8 cellular contexts compared by ENCODE assay signal in the genomic region with DNA sequence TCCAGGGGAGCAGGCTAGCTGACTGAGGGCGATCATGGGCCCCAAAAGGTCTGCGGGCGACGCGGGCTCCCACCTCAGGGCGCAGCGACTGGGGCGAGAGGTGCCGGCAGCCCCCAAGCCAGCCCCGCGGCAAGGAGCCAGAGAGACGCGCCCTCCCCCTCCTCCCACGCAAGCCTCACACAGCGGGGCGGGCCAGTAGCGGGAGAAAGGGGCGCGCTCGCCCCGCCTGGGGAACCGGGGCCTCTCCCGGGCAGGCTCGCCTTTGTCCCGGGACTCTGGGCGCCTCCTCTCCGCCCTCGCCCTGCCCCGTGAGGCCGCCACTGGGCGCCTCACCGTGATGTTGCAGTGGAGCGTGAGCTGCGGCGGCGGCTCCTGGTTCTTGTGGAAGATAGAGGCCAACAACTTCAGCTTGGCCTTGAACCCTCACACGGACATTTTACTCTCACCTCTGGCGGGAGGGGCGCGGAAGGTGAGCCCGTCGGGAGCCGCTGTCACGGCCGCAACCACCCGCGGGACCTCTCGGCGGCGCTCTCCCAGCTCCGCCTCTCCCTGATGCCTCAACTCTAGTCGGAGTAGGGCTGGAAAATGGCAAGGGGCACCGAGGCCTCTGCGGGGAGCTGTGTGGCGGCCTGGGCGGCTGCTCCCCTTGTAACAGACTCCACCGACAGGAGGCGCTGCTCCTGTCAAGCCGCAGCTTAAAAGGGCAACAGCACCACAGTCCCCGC.
DNase-seq lines count a peak whose midpoint lies in the region; ATAC-seq and TF ChIP-seq lines count a peak whose summit lies in the region.
"Not testable (repeated sequence)": the region's sequence is repeated elsewhere in the genome, so short reads cannot be mapped to it uniquely, and the experiment has no call there.

No MANE protein-coding gene starts in this region.

- not testable (repeated sequence) for H3K4me3 Mint-ChIP-seq in CD4-positive, CD25-positive, alpha-beta regulatory T cell; T-helper 2 cell treated with Interferon-gamma antibody and Interleukin-4, amounts not matched to agents 5 μg/mL and 100 μg/mL, for 36 hours

- not testable (repeated sequence) for H3K36me3 ChIP-seq in CD4-positive, CD25-positive, alpha-beta regulatory T cell (ENCODE audit: control insufficient read depth, insufficient read depth, low read length); body of pancreas (replicated peaks in 1 of 2; ENCODE audit: insufficient read depth in 1 of 2, low read depth in 2 of 2); mucosa of descending colon (ENCODE audit: low read depth); testis (ENCODE audit: low read depth, missing control alignments)

- H3K27ac ChIP-seq in CD4-positive, CD25-positive, alpha-beta regulatory T cell (ENCODE audit: insufficient read depth, low read length, poor library complexity, severe bottlenecking); body of pancreas; testis: not testable (repeated sequence)

- not testable (repeated sequence) for H3K4me1 ChIP-seq in CD4-positive, CD25-positive, alpha-beta regulatory T cell (ENCODE audit: control insufficient read depth, insufficient read depth, low read length, poor library complexity, severe bottlenecking); body of pancreas; mucosa of descending colon (ENCODE audit: low read depth); testis

- H3K27me3 Mint-ChIP-seq in CD4-positive, CD25-positive, alpha-beta regulatory T cell; T-helper 2 cell treated with Interferon-gamma antibody and Interleukin-4, amounts not matched to agents 5 μg/mL and 100 μg/mL, for 36 hours (ENCODE audit: low read depth): not testable (repeated sequence)

- not testable (repeated sequence) for TF ChIP-seq CTCF in body of pancreas (IDR thresholded peaks at IDR 0.05); mucosa of descending colon (IDR thresholded peaks at IDR 0.05); testis (IDR thresholded peaks at IDR 0.05)

- DNase-seq in CD4-positive, CD25-positive, alpha-beta regulatory T cell, result peak in 2 of 3 donors; percentile 2 to 9
- DNase-seq in T-helper 2 cell treated with Interferon-gamma antibody and Interleukin-4, amounts not matched to agents 5 μg/mL and 100 μg/mL, for 36 hours (ENCODE audit: low spot score), result peak; percentile 6
- DNase-seq in activated T-cell treated with anti-CD3 and anti-CD28 coated beads for 1 hour (ENCODE audit: low read depth) (peak; percentile 23), body of pancreas (peak in 3 of 4 donors; percentile 2 to 33 (median 20)), Right ventricle myocardium inferior (ENCODE audit: missing footprints) (peak; percentile 39), mucosa of descending colon (peak in 2 of 3 donors; percentile 38 to 46), testis (peak; percentile 16)
- peak; percentile 18 to 35 for DNase-seq in stimulated activated CD4-positive, alpha-beta T cell treated with anti-CD3 and anti-CD28 coated beads, Interleukin-1b, Interleukin-23, amount 100 ng/mL, for 4 hours (ENCODE audit: low read depth in 2 of 2)

- ATAC-seq in CD4-positive, CD25-positive, alpha-beta regulatory T cell (ENCODE audit: low read depth in 2 of 2); body of pancreas; Right ventricle myocardium inferior; mucosa of descending colon: not testable (repeated sequence)

- H3K36me3 Mint-ChIP-seq in CD4-positive, CD25-positive, alpha-beta regulatory T cell; T-helper 2 cell treated with Interferon-gamma antibody and Interleukin-4, amounts not matched to agents 5 μg/mL and 100 μg/mL, for 36 hours (ENCODE audit: low read depth): not testable (repeated sequence)

- TF ChIP-seq POLR2A in body of pancreas (IDR thresholded peaks at IDR 0.05); testis (IDR thresholded peaks at IDR 0.05): not testable (repeated sequence)

- intact Hi-C loops in body of pancreas (cut with DNase I); Right ventricle myocardium inferior (cut with DNase I); mucosa of descending colon (cut with DNase I, micrococcal nuclease); testis (cut with DNase I; ENCODE audit: low total_unique reads): not testable (repeated sequence)

- not testable (repeated sequence) for H3K27me3 ChIP-seq in CD4-positive, CD25-positive, alpha-beta regulatory T cell (ENCODE audit: control insufficient read depth, insufficient read depth, low read length); body of pancreas; testis

- not testable (repeated sequence) for H3K9me3 Mint-ChIP-seq in CD4-positive, CD25-positive, alpha-beta regulatory T cell; T-helper 2 cell treated with Interferon-gamma antibody and Interleukin-4, amounts not matched to agents 5 μg/mL and 100 μg/mL, for 36 hours

- H3K27ac Mint-ChIP-seq in CD4-positive, CD25-positive, alpha-beta regulatory T cell; T-helper 2 cell treated with Interferon-gamma antibody and Interleukin-4, amounts not matched to agents 5 μg/mL and 100 μg/mL, for 36 hours: not testable (repeated sequence)

- not testable (repeated sequence) for H3K9me3 ChIP-seq in CD4-positive, CD25-positive, alpha-beta regulatory T cell (ENCODE audit: control insufficient read depth in 2 of 2, low read length in 2 of 2); body of pancreas; mucosa of descending colon; testis

- H3K4me3 ChIP-seq in CD4-positive, CD25-positive, alpha-beta regulatory T cell (ENCODE audit: low read depth, low read length); body of pancreas; mucosa of descending colon; testis: not testable (repeated sequence)

- H3K4me1 Mint-ChIP-seq in CD4-positive, CD25-positive, alpha-beta regulatory T cell; T-helper 2 cell treated with Interferon-gamma antibody and Interleukin-4, amounts not matched to agents 5 μg/mL and 100 μg/mL, for 36 hours (ENCODE audit: low read depth): not testable (repeated sequence)

- WGBS in body of pancreas, 2 donors, result no CpG with 5 or more reads among the region's 60 CpGs
- WGBS in testis, 2 donors, result 0% methylated on average over 3 of the region's 60 CpGs; no CpG with 5 or more reads in 1 of the 2 donors
